15 cellular contexts compared by ENCODE assay signal in the genomic region with DNA sequence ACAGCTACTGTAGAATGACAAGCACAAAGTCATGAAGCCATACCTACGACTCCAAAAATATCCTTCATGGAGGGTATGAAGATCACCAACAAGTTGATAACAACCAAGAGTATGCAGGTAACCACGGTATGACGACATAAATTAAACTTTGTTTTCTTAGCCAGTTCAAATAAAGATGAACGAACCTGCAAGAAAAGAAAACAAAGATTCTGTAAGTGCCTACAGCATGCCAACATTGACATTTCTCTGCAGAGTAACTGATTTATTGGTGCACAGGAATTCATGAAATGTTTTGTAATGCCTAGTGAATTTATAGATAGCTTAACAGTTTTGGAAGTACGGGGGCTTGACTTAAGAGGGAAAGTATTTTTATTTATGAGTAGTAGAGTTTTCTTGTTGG.
A peak's percentile ranks its signal among the peaks of the same experiment; 100 is the strongest.
DNase-seq lines count a peak whose midpoint lies in the region; ATAC-seq and TF ChIP-seq lines count a peak whose summit lies in the region.
"Had no signal": no experiment of that assay in that cellular context is flagged by ENCODE, and none has a peak within 500 bp of the region (broad histone marks: within the 10 kb centered on the region; RNA-seq: fewer than 3 reads in every experiment).

No MANE protein-coding gene starts in this region.

- no peaks in the 10 kb centered on the region for H3K27me3 Mint-ChIP-seq in activated CD4-positive, alpha-beta memory T cell treated with anti-CD3 and anti-CD28 coated beads for 36 hours
- H3K27me3 Mint-ChIP-seq in activated CD4-positive, alpha-beta memory T cell treated with anti-CD3 and anti-CD28 coated beads, Interleukin-2, amount 10 ng/mL, durations not matched to agents 7 days and 5 days, result no peaks in the 10 kb centered on the region
- H3K27me3 Mint-ChIP-seq in CD4-positive, alpha-beta T cell, result no peaks in the 10 kb centered on the region
- no peaks in the 10 kb centered on the region for H3K27me3 Mint-ChIP-seq in activated T-helper 2 cell treated with anti-CD3 and anti-CD28 coated beads, Interferon-gamma antibody, Interleukin-2, Interleukin-4, amounts not matched to agents 10 μg/mL and 5 μg/mL and 100 μg/mL, durations not matched to agents 14 hours and 24 hours and 36 hours (ENCODE audit: low read depth)
- no peaks in the 10 kb centered on the region for H3K27me3 Mint-ChIP-seq in naive thymus-derived CD4-positive, alpha-beta T cell

- CTCF ChIA-PET in activated CD4-positive, alpha-beta memory T cell treated with anti-CD3 and anti-CD28 coated beads for 36 hours (lab: Charles Lee), result no interaction called here
- CTCF ChIA-PET in activated CD4-positive, alpha-beta memory T cell treated with anti-CD3 and anti-CD28 coated beads, Interleukin-2, amount 10 ng/mL, durations not matched to agents 7 days and 5 days (lab: Charles Lee), result no interaction called here
- CTCF ChIA-PET in CD4-positive, alpha-beta T cell (lab: Charles Lee), result interaction anchor here (0.9 kb wide), 1 partner anchor 34 kb away, joined by 3 read pairs; no protein-coding TSS in a partner anchor
- CTCF ChIA-PET in naive thymus-derived CD4-positive, alpha-beta T cell (lab: Charles Lee), result no interaction called here

- POLR2A ChIA-PET in activated CD4-positive, alpha-beta memory T cell treated with anti-CD3 and anti-CD28 coated beads for 36 hours (lab: Charles Lee), result interaction anchor here (0.6 kb wide), 1 partner anchor 35 kb away, joined by 5 read pairs; no protein-coding TSS in a partner anchor
- POLR2A ChIA-PET in activated CD4-positive, alpha-beta memory T cell treated with anti-CD3 and anti-CD28 coated beads, Interleukin-2, amount 10 ng/mL, durations not matched to agents 7 days and 5 days (lab: Charles Lee), result interaction anchor here (3.3 kb wide), 1 partner anchor 71 kb away, joined by 13 read pairs; a partner anchor contains a TSS
- POLR2A ChIA-PET in CD4-positive, alpha-beta T cell (lab: Charles Lee), result interaction anchor here (1.5 to 3.4 kb wide), 2 partner anchors 20 to 71 kb away, joined by 5 to 19 read pairs; a partner anchor contains a TSS
- POLR2A ChIA-PET in naive thymus-derived CD4-positive, alpha-beta T cell (lab: Charles Lee), result interaction anchor here (0.7 to 4.4 kb wide), 3 partner anchors 19 to 72 kb away, joined by 3 to 21 read pairs (median 5); a partner anchor contains a TSS

- peaks cover 13% of the 10 kb centered on the region for H3K9me3 Mint-ChIP-seq in activated CD4-positive, alpha-beta memory T cell treated with anti-CD3 and anti-CD28 coated beads for 36 hours
- peaks cover 16% of the 10 kb centered on the region for H3K9me3 Mint-ChIP-seq in activated CD4-positive, alpha-beta memory T cell treated with anti-CD3 and anti-CD28 coated beads, Interleukin-2, amount 10 ng/mL, durations not matched to agents 7 days and 5 days
- H3K9me3 Mint-ChIP-seq in CD4-positive, alpha-beta T cell, result peaks cover 11% of the 10 kb centered on the region
- peaks cover 26% of the 10 kb centered on the region for H3K9me3 Mint-ChIP-seq in activated T-helper 2 cell treated with anti-CD3 and anti-CD28 coated beads, Interferon-gamma antibody, Interleukin-2, Interleukin-4, amounts not matched to agents 10 μg/mL and 5 μg/mL and 100 μg/mL, durations not matched to agents 14 hours and 24 hours and 36 hours
- peaks cover 0 to 20% (median 4%) of the 10 kb centered on the region in 11 donors for H3K9me3 Mint-ChIP-seq in naive thymus-derived CD4-positive, alpha-beta T cell

- peaks cover 50 to 74% (median 52%) of the 10 kb centered on the region in 3 experiments for H3K36me3 ChIP-seq in naive thymus-derived CD4-positive, alpha-beta T cell (ENCODE audit: control insufficient read depth in 2 of 3, insufficient read depth in 3 of 3, low read length in 3 of 3)

- no peaks in the 10 kb centered on the region for H3K27me3 ChIP-seq in CD4-positive, alpha-beta T cell (ENCODE audit: control insufficient read depth, insufficient read depth, low read length)
- no peaks in the 10 kb centered on the region for H3K27me3 ChIP-seq in naive thymus-derived CD4-positive, alpha-beta T cell (ENCODE audit: control insufficient read depth in 2 of 2, insufficient read depth in 2 of 2, low read length in 2 of 2)

- H3K9me3 ChIP-seq in CD4-positive, alpha-beta T cell (ENCODE audit: control insufficient read depth, low read length), result no peaks in the 10 kb centered on the region
- H3K9me3 ChIP-seq in naive thymus-derived CD4-positive, alpha-beta T cell (ENCODE audit: control insufficient read depth in 2 of 3, low read length in 3 of 3), result no peaks in the 10 kb centered on the region

- intact Hi-C loops in activated CD4-positive, alpha-beta memory T cell treated with anti-CD3 and anti-CD28 coated beads for 36 hours (cut with micrococcal nuclease), result no loop called here
- intact Hi-C loops in CD4-positive, alpha-beta T cell (cut with DNase I, micrococcal nuclease), result no loop called here
- intact Hi-C loops in activated T-helper 2 cell treated with anti-CD3 and anti-CD28 coated beads, Interferon-gamma antibody, Interleukin-2, Interleukin-4, amounts not matched to agents 10 μg/mL and 5 μg/mL and 100 μg/mL, durations not matched to agents 14 hours and 24 hours and 36 hours (cut with micrococcal nuclease), result no loop called here
- intact Hi-C loops in naive thymus-derived CD4-positive, alpha-beta T cell (cut with micrococcal nuclease), result no loop called here
- intact Hi-C loops in lower leg skin (cut with DNase I; ENCODE audit: low total_unique reads), result no loop called here

- WGBS in lower leg skin, 2 donors, result 76 to 83% methylated on average over 5 of the region's 5 CpGs

- H3K4me3 ChIP-seq in naive thymus-derived CD4-positive, alpha-beta T cell (ENCODE audit: low read length), result no peak overlapping the region
- no peak overlapping the region for H3K4me3 ChIP-seq in lower leg skin (ENCODE audit: low read depth, poor library complexity, severe bottlenecking)

- H3K36me3 Mint-ChIP-seq in activated CD4-positive, alpha-beta memory T cell treated with anti-CD3 and anti-CD28 coated beads for 36 hours, result peaks cover 80% of the 10 kb centered on the region
- H3K36me3 Mint-ChIP-seq in activated CD4-positive, alpha-beta memory T cell treated with anti-CD3 and anti-CD28 coated beads, Interleukin-2, amount 10 ng/mL, durations not matched to agents 7 days and 5 days (ENCODE audit: low read depth), result peaks cover 95% of the 10 kb centered on the region
- peaks cover 98% of the 10 kb centered on the region for H3K36me3 Mint-ChIP-seq in CD4-positive, alpha-beta T cell (ENCODE audit: low read depth)
- H3K36me3 Mint-ChIP-seq in activated T-helper 2 cell treated with anti-CD3 and anti-CD28 coated beads, Interferon-gamma antibody, Interleukin-2, Interleukin-4, amounts not matched to agents 10 μg/mL and 5 μg/mL and 100 μg/mL, durations not matched to agents 14 hours and 24 hours and 36 hours (ENCODE audit: low read depth), result peaks cover 96% of the 10 kb centered on the region
- H3K36me3 Mint-ChIP-seq in naive thymus-derived CD4-positive, alpha-beta T cell, result peaks cover 31 to 82% (median 78%) of the 10 kb centered on the region in 5 donors

- H3K27ac ChIP-seq in CD4-positive, alpha-beta T cell (ENCODE audit: low read depth, low read length), result no peak overlapping the region
- H3K27ac ChIP-seq in naive thymus-derived CD4-positive, alpha-beta T cell (ENCODE audit: low read depth, low read length), result no peak overlapping the region

- H3K4me3 Mint-ChIP-seq in activated CD4-positive, alpha-beta memory T cell treated with anti-CD3 and anti-CD28 coated beads for 36 hours, result no peak overlapping the region
- H3K4me3 Mint-ChIP-seq in activated CD4-positive, alpha-beta memory T cell treated with anti-CD3 and anti-CD28 coated beads, Interleukin-2, amount 10 ng/mL, durations not matched to agents 7 days and 5 days, result no peak overlapping the region
- no peak overlapping the region for H3K4me3 Mint-ChIP-seq in CD4-positive, alpha-beta T cell
- H3K4me3 Mint-ChIP-seq in activated T-helper 2 cell treated with anti-CD3 and anti-CD28 coated beads, Interferon-gamma antibody, Interleukin-2, Interleukin-4, amounts not matched to agents 10 μg/mL and 5 μg/mL and 100 μg/mL, durations not matched to agents 14 hours and 24 hours and 36 hours (ENCODE audit: low read depth), result no peak overlapping the region
- no peak overlapping the region for H3K4me3 Mint-ChIP-seq in naive thymus-derived CD4-positive, alpha-beta T cell

- ATAC-seq in CD4-positive, alpha-beta T cell (ENCODE audit: poor library complexity), result no peak
- ATAC-seq in naive thymus-derived CD4-positive, alpha-beta T cell, result no peak
- ATAC-seq in GM18520 (IDR thresholded peaks at IDR 0.05; ENCODE audit: unreplicated experiment), result no peak

- DNase-seq in activated CD4-positive, alpha-beta memory T cell treated with anti-CD3 and anti-CD28 coated beads for 36 hours, result no peak
- no peak for DNase-seq in activated CD4-positive, alpha-beta memory T cell treated with anti-CD3 and anti-CD28 coated beads, Interleukin-2, amount 10 ng/mL, durations not matched to agents 7 days and 5 days
- no peak for DNase-seq in CD4-positive, alpha-beta T cell
- no peak for DNase-seq in activated T-helper 2 cell treated with anti-CD3 and anti-CD28 coated beads, Interferon-gamma antibody, Interleukin-2, Interleukin-4, amounts not matched to agents 10 μg/mL and 5 μg/mL and 100 μg/mL, durations not matched to agents 14 hours and 24 hours and 36 hours (ENCODE audit: low spot score)
- no peak for DNase-seq in naive thymus-derived CD4-positive, alpha-beta T cell
- DNase-seq in lower leg skin (ENCODE audit: low spot score in 2 of 2), result no peak
- no peak for DNase-seq in retina
- DNase-seq: C1 segment of cervical spinal cord, Caco-2, KBM-7, NCI-H1105, NCI-H187, NCI-H2171, NCI-H82 had no signal

- H3K4me1 Mint-ChIP-seq in activated CD4-positive, alpha-beta memory T cell treated with anti-CD3 and anti-CD28 coated beads for 36 hours (ENCODE audit: low read depth), result peaks cover 8% of the 10 kb centered on the region
- H3K4me1 Mint-ChIP-seq in activated CD4-positive, alpha-beta memory T cell treated with anti-CD3 and anti-CD28 coated beads, Interleukin-2, amount 10 ng/mL, durations not matched to agents 7 days and 5 days, result peaks cover 6% of the 10 kb centered on the region
- peaks cover 57% of the 10 kb centered on the region for H3K4me1 Mint-ChIP-seq in CD4-positive, alpha-beta T cell (ENCODE audit: low read depth)
- peaks cover 5% of the 10 kb centered on the region for H3K4me1 Mint-ChIP-seq in activated T-helper 2 cell treated with anti-CD3 and anti-CD28 coated beads, Interferon-gamma antibody, Interleukin-2, Interleukin-4, amounts not matched to agents 10 μg/mL and 5 μg/mL and 100 μg/mL, durations not matched to agents 14 hours and 24 hours and 36 hours (ENCODE audit: low read depth)
- peaks cover 4 to 53% (median 45%) of the 10 kb centered on the region in 7 donors for H3K4me1 Mint-ChIP-seq in naive thymus-derived CD4-positive, alpha-beta T cell

- peak overlapping the region; percentile 28 for H3K27ac Mint-ChIP-seq in activated CD4-positive, alpha-beta memory T cell treated with anti-CD3 and anti-CD28 coated beads for 36 hours
- H3K27ac Mint-ChIP-seq in activated CD4-positive, alpha-beta memory T cell treated with anti-CD3 and anti-CD28 coated beads, Interleukin-2, amount 10 ng/mL, durations not matched to agents 7 days and 5 days, result no peak overlapping the region
- H3K27ac Mint-ChIP-seq in CD4-positive, alpha-beta T cell, result peak overlapping the region; percentile 73
- H3K27ac Mint-ChIP-seq in activated T-helper 2 cell treated with anti-CD3 and anti-CD28 coated beads, Interferon-gamma antibody, Interleukin-2, Interleukin-4, amounts not matched to agents 10 μg/mL and 5 μg/mL and 100 μg/mL, durations not matched to agents 14 hours and 24 hours and 36 hours, result peak overlapping the region; percentile 36
- peak overlapping the region in 6 of 9 donors; percentile 3 to 78 (median 70) for H3K27ac Mint-ChIP-seq in naive thymus-derived CD4-positive, alpha-beta T cell

- no peaks in the 10 kb centered on the region for H3K4me1 ChIP-seq in naive thymus-derived CD4-positive, alpha-beta T cell (ENCODE audit: control insufficient read depth in 2 of 2, insufficient read depth in 2 of 2, low read length in 2 of 2)
- H3K4me1 ChIP-seq: Caco-2 had no signal

- no peak for TF ChIP-seq CTCF in CD4-positive, alpha-beta T cell (IDR thresholded peaks at IDR 0.05)
- no peak for TF ChIP-seq CTCF in lower leg skin (IDR thresholded peaks at IDR 0.05)

- TF ChIP-seq POLR2A in lower leg skin (IDR thresholded peaks at IDR 0.05), result no peak
